In genomic region chr1:201716742-201717135, GRCh38 we compare ENCODE assay signal across 21 cellular contexts.
DNase-seq lines count a peak whose midpoint lies in the region; ATAC-seq and TF ChIP-seq lines count a peak whose summit lies in the region.
"Had no signal": no experiment of that assay in that cellular context is flagged by ENCODE, and none has a peak within 500 bp of the region (broad histone marks: within the 10 kb centered on the region; RNA-seq: fewer than 3 reads in every experiment).

No MANE protein-coding gene starts in this region.

- intact Hi-C loops in heart right ventricle (cut with DNase I) (loop anchor here in 1 of 10 donors (10.0 kb wide), 1 partner anchor 168 kb away; the partner anchor contains the start of gene SHISA4), left cardiac atrium (cut with DNase I) (no loop called here), sigmoid colon (cut with DNase I) (loop anchor here (10.0 kb wide), 1 partner anchor 252 kb away; the partner anchor contains the start of gene PHLDA3), upper lobe of right lung (cut with DNase I) (no loop called here)

- DNase-seq in heart right ventricle (no peak), left cardiac atrium (no peak), coronary artery (ENCODE audit: low spot score) (no peak), sigmoid colon (peak; percentile 29), upper lobe of right lung (peak; percentile 32), KBM-7 (no peak), NCI-H526 treated with DMSO at 0.1 percent for 48 hours (lab: John Stamatoyannopoulos, UW) (no peak)
- DNase-seq in effector memory CD4-positive, alpha-beta T cell: no peak
- DNase-seq: activated CD4-positive, CD25-positive, alpha-beta regulatory T cell; activated T-cell treated with anti-CD3 and anti-CD28 coated beads, Interleukin-2, amount 50 U/mL, for 48 hours; cortex of kidney; EL; naive thymus-derived CD8-positive, alpha-beta T cell; NCI-H1105 treated with DMSO at 0.1 percent for 48 hours; NCI-H446 treated with DMSO at 0.1 percent for 48 hours; NK-92 treated with Interleukin-12 subunit alpha and Interleukin-12 subunit beta, amount 100 ng/mL, for 24 hours; stimulated activated CD4-positive, alpha-beta T cell treated with anti-CD3 and anti-CD28 coated beads, Interleukin-1b, Interleukin-23, amount 100 ng/mL, for 48 hours; stimulated activated naive CD8-positive, alpha-beta T cell treated with anti-CD3 and anti-CD28 coated beads, Interleukin-15, Interleukin-2, amounts not matched to agents 100 U/mL and 50 U/mL, for 24 hours; T-helper 9 cell had no signal

- TF ChIP-seq CTCF in heart right ventricle (IDR thresholded peaks at IDR 0.05): no peak
- no peak for TF ChIP-seq CTCF in coronary artery (IDR thresholded peaks at IDR 0.05)
- TF ChIP-seq CTCF in sigmoid colon (IDR thresholded peaks at IDR 0.05): no peak
- TF ChIP-seq CTCF in upper lobe of right lung (IDR thresholded peaks at IDR 0.05): no peak

- TF ChIP-seq POLR2A in sigmoid colon (IDR thresholded peaks at IDR 0.05): no peak

- H3K4me3 ChIP-seq in heart right ventricle (no peak overlapping the region), coronary artery (no peak overlapping the region), sigmoid colon (no peak overlapping the region), upper lobe of right lung (no peak overlapping the region)
- no peak overlapping the region for H3K4me3 ChIP-seq in effector memory CD4-positive, alpha-beta T cell (ENCODE audit: insufficient read depth, low read depth, low read length, poor library complexity, severe bottlenecking)
- H3K4me3 ChIP-seq: pancreas, SK-N-MC had no signal

- H3K27ac ChIP-seq in heart right ventricle (peak overlapping the region in 9 of 10 donors; percentile 6 to 98 (median 92)), coronary artery (peak overlapping the region; percentile 90 to 99), sigmoid colon (peak overlapping the region; percentile 84 to 96 (median 90)), upper lobe of right lung (peak overlapping the region; percentile 89)
- H3K27ac ChIP-seq in effector memory CD4-positive, alpha-beta T cell (ENCODE audit: insufficient read depth, low read length, poor library complexity, severe bottlenecking): no peak overlapping the region
- H3K27ac ChIP-seq: pancreas, SK-N-MC had no signal

- 93 to 96% methylated on average over 7 of the region's 7 CpGs for WGBS in heart right ventricle, 2 donors
- WGBS in sigmoid colon, 2 donors: 93 to 94% methylated on average over 7 of the region's 7 CpGs

- H3K36me3 ChIP-seq in heart right ventricle (peaks cover 0 to 28% (median 12%) of the 10 kb centered on the region in 9 donors), sigmoid colon (peaks cover 0 to 24% (median 7%) of the 10 kb centered on the region in 4 donors), upper lobe of right lung (no peaks in the 10 kb centered on the region)
- H3K36me3 ChIP-seq in effector memory CD4-positive, alpha-beta T cell (ENCODE audit: control insufficient read depth, insufficient read depth, low read length): no peaks in the 10 kb centered on the region
- H3K36me3 ChIP-seq: pancreas had no signal

- no peak for ATAC-seq in heart right ventricle
- ATAC-seq in left cardiac atrium: no peak
- no peak for ATAC-seq in upper lobe of right lung
- ATAC-seq: naive thymus-derived CD8-positive, alpha-beta T cell; pancreas; stimulated activated naive CD8-positive, alpha-beta T cell treated with anti-CD3 and anti-CD28 coated beads, Interleukin-15, Interleukin-2, amounts not matched to agents 100 U/mL and 50 U/mL, for 24 hours had no signal

- no peaks in the 10 kb centered on the region for H3K9me3 ChIP-seq in heart right ventricle
- H3K9me3 ChIP-seq in sigmoid colon: no peaks in the 10 kb centered on the region
- no peaks in the 10 kb centered on the region for H3K9me3 ChIP-seq in upper lobe of right lung
- H3K9me3 ChIP-seq in effector memory CD4-positive, alpha-beta T cell (ENCODE audit: control insufficient read depth, low read length): no peaks in the 10 kb centered on the region
- H3K9me3 ChIP-seq: pancreas had no signal

- H3K27me3 ChIP-seq in heart right ventricle: no peaks in the 10 kb centered on the region
- no peaks in the 10 kb centered on the region for H3K27me3 ChIP-seq in sigmoid colon
- H3K27me3 ChIP-seq in upper lobe of right lung: no peaks in the 10 kb centered on the region
- H3K27me3 ChIP-seq in effector memory CD4-positive, alpha-beta T cell (replicated peaks; ENCODE audit: control insufficient read depth, insufficient read depth, low read length, poor library complexity, severe bottlenecking): no peaks in the 10 kb centered on the region
- H3K27me3 ChIP-seq: pancreas had no signal

- in situ Hi-C loops in KBM-7 (cut with MboI; ENCODE audit: low pct_unique_long_range_greater_than_20kb, low sequenced_read_pairs): no loop called here

- no peak for TF ChIP-seq EP300 in sigmoid colon (IDR thresholded peaks at IDR 0.05)

- H3K4me1 ChIP-seq in heart right ventricle (peaks cover 50 to 100% (median 94%) of the 10 kb centered on the region in 9 donors), sigmoid colon (peaks cover 0 to 94% (median 82%) of the 10 kb centered on the region in 4 donors), upper lobe of right lung (peaks cover 67% of the 10 kb centered on the region)
- H3K4me1 ChIP-seq in effector memory CD4-positive, alpha-beta T cell (ENCODE audit: control insufficient read depth, insufficient read depth, low read length, poor library complexity, severe bottlenecking): no peaks in the 10 kb centered on the region

Comparison
In these comparisons a context has a peak if more than half of its experiments do, and no peak if none do; other contexts are left out.
1. DNase-seq: peak in sigmoid colon (single experiment) and upper lobe of right lung (single experiment); none in heart right ventricle (0 of 2), left cardiac atrium (single experiment), coronary artery (single experiment), KBM-7 (single experiment), effector memory CD4-positive, alpha-beta T cell (0 of 3) and NCI-H526 treated with DMSO at 0.1 percent for 48 hours (single experiment).